In genomic region chr5:32710335-32710858, GRCh38 we compare ENCODE assay signal across 8 cellular contexts. TPM values are rescaled to one million over a fixed set of nuclear protein-coding genes. Genes with fewer than 3 reads are reported as not detected.
DNase-seq lines count a peak whose midpoint lies in the region; ATAC-seq, FAIRE-seq and TF ChIP-seq lines count a peak whose summit lies in the region.

No MANE protein-coding gene starts in this region.

- H3K4me3 ChIP-seq in GM12878: peak overlapping the region; percentile 69
- H3K4me3 ChIP-seq in subcutaneous abdominal adipose tissue (ENCODE audit: low read depth in 1 of 5, low read length in 5 of 5): peak overlapping the region; percentile 84 to 93 (median 88)

- CTCF ChIA-PET in GM12878 (lab: Yijun Ruan, JAX): interaction anchor here (0.7 kb wide), 1 partner anchor 179 kb away, joined by 3 read pairs; no protein-coding TSS in a partner anchor

- WGBS in GM12878 (ENCODE audit: insufficient coverage, insufficient replicate concordance, low lambda C conversion rate, missing lambda C conversion rate): 19% methylated on average over 16 of the region's 29 CpGs

- TF ChIP-seq CTCF in GM12878 (IDR thresholded peaks at IDR 0.05 in 2 of 3, conservative IDR thresholded peaks at IDR 0.05 in 1 of 3; ENCODE audit: control insufficient read depth in 2 of 3, extremely low read depth in 1 of 3, insufficient read depth in 1 of 3, low read depth in 3 of 3, low read length in 3 of 3): no peak
- no peak for TF ChIP-seq CTCF in omental fat pad (IDR thresholded peaks at IDR 0.05)

- H3K36me3 ChIP-seq in GM12878 (ENCODE audit: control insufficient read depth in 2 of 2, insufficient read depth in 2 of 2, low read length in 1 of 2): no peaks in the 10 kb centered on the region
- no peaks in the 10 kb centered on the region for H3K36me3 ChIP-seq in subcutaneous abdominal adipose tissue (ENCODE audit: control insufficient read depth in 5 of 5, insufficient read depth in 5 of 5, low read length in 5 of 5)

- H3K9me3 ChIP-seq in GM12878 (replicated peaks; ENCODE audit: control insufficient read depth, insufficient read depth, low read length) (no peaks in the 10 kb centered on the region; the same call in 2 of the 3 replicates), subcutaneous abdominal adipose tissue (ENCODE audit: control insufficient read depth in 5 of 5, low read length in 5 of 5) (no peaks in the 10 kb centered on the region)

- peak overlapping the region; percentile 70 for H3K4me2 ChIP-seq in GM12878 (ENCODE audit: control insufficient read depth, insufficient read depth)

- SMC1A ChIA-PET in GM12878 (lab: Charles Lee; ENCODE audit: uncharacterized antibody, unreplicated experiment): no interaction called here

- no peaks in the 10 kb centered on the region for H3K79me2 ChIP-seq in GM12878 (ENCODE audit: control insufficient read depth, insufficient read depth, low read length)

- TF ChIP-seq RAD21 in GM12878 (IDR thresholded peaks at IDR 0.05; ENCODE audit: insufficient read depth, low read depth, low read length): no peak

- DNase-seq in GM03348 (ENCODE audit: low spot score): peak; percentile 59
- peak; percentile 45 for DNase-seq in HuH-7.5 (ENCODE audit: low spot score)
- no peak for DNase-seq in GM12878 (ENCODE audit: low read depth, low spot score)
- peak; percentile 38 for DNase-seq in kidney glomerular epithelial cell (lab: John Stamatoyannopoulos, UW)
- DNase-seq in omental fat pad (ENCODE audit: low spot score): no peak

- BruUV-seq in GM12878 (replicated peaks; lab: Mats Ljungman, UMichigan): no TSS peak

- RAD21 ChIA-PET in GM12878 (lab: Charles Lee; ENCODE audit: unreplicated experiment): no interaction called here

- no peak for TF ChIP-seq EP300 in GM12878 (IDR thresholded peaks at IDR 0.05; ENCODE audit: borderline replicate concordance in 1 of 2, control insufficient read depth in 1 of 2, low read depth in 2 of 2, low read length in 2 of 2)

- peaks cover 12 to 32% of the 10 kb centered on the region in 2 experiments for H3K27me3 ChIP-seq in GM12878 (replicated peaks in 1 of 2; ENCODE audit: control insufficient read depth in 2 of 2, insufficient read depth in 2 of 2, low read length in 1 of 2)
- H3K27me3 ChIP-seq in subcutaneous abdominal adipose tissue (ENCODE audit: control insufficient read depth in 5 of 5, insufficient read depth in 4 of 5, low read length in 5 of 5): peaks cover 0 to 21% (median 12%) of the 10 kb centered on the region in 5 donors

- H2AFZ ChIP-seq in GM12878 (ENCODE audit: control insufficient read depth, low read depth, low read length): peak overlapping the region; percentile 9

- FAIRE-seq in GM12878 (lab: Jason Lieb, UNC): no peak

- H3K9ac ChIP-seq in GM12878 (ENCODE audit: control insufficient read depth, insufficient read depth, low read length) (no peak overlapping the region), subcutaneous abdominal adipose tissue (ENCODE audit: low read length in 5 of 5) (peak overlapping the region; percentile 4 to 74 (median 55))

- POLR2A ChIA-PET in GM12878 (lab: Charles Lee): no interaction called here

- H4K20me1 ChIP-seq in GM12878 (ENCODE audit: control insufficient read depth, insufficient read depth): no peaks in the 10 kb centered on the region

- TF ChIP-seq POLR2A in GM12878 (IDR thresholded peaks at IDR 0.05; ENCODE audit: low read depth, low read length): no peak

- in situ Hi-C loops in GM12878 (cut with MboI): loop anchor here (10.0 kb wide), 1 partner anchor 704 kb away; no protein-coding TSS in a partner anchor

- H3K4me1 ChIP-seq in GM12878 (ENCODE audit: control insufficient read depth, insufficient read depth, low read length) (0 out of 2 replicates have a peak, but pooled peaks cover 4% of the 10 kb centered on the region), subcutaneous abdominal adipose tissue (ENCODE audit: control insufficient read depth in 5 of 5, insufficient read depth in 5 of 5, low read length in 5 of 5) (peaks cover 2 to 52% (median 49%) of the 10 kb centered on the region in 5 donors)

- H3K27ac ChIP-seq in GM12878 (ENCODE audit: control insufficient read depth, insufficient read depth): no peak overlapping the region
- H3K27ac ChIP-seq in subcutaneous abdominal adipose tissue (ENCODE audit: low read depth, low read length): peak overlapping the region; percentile 74

- ATAC-seq in GM12878: peak; percentile 21
- ATAC-seq in omental fat pad (ENCODE audit: low FRiP score): no peak
- no peak for ATAC-seq in GM21360 (IDR thresholded peaks at IDR 0.05; ENCODE audit: unreplicated experiment)
- ATAC-seq in HG03045 (IDR thresholded peaks at IDR 0.05; ENCODE audit: unreplicated experiment): no peak

- intact Hi-C loops in GM12878 (cut with micrococcal nuclease; ENCODE audit: unreplicated experiment): no loop called here

TF ChIP-seq in GM12878, 131 proteins besides CTCF, POLR2A, EP300 and RAD21:
- TF ChIP-seq ZBTB40 (IDR thresholded peaks at IDR 0.05; ENCODE audit: borderline replicate concordance) (no peak), TARDBP (IDR thresholded peaks at IDR 0.05; ENCODE audit: borderline replicate concordance) (no peak), TCF3 (IDR thresholded peaks at IDR 0.05; ENCODE audit: borderline replicate concordance, insufficient read depth, low read depth, low read length) (no peak), DPF2 (IDR thresholded peaks at IDR 0.05) (no peak), PBX3 (IDR thresholded peaks at IDR 0.05; ENCODE audit: insufficient replicate concordance, low read depth, low read length) (no peak), ATF7 (IDR thresholded peaks at IDR 0.05; ENCODE audit: low read depth) (no peak), CBX5 (IDR thresholded peaks at IDR 0.05; ENCODE audit: low read depth) (no peak), HDGF (IDR thresholded peaks at IDR 0.05) (no peak), EZH2 (IDR thresholded peaks at IDR 0.05; ENCODE audit: borderline replicate concordance, control insufficient read depth, low read depth, low read length) (0 out of 2 replicates have a peak, but pooled peaks have one; percentile 67)

RNA-seq across cellular contexts. Expression of gene NPR3, which starts 0.7 kb away (rescaled TPM):
- total RNA-seq in GM12878 (2013; cell fraction: nucleolus; rRNA removed): 0.61 and 1.5 TPM in 2 replicates
- total RNA-seq in GM12878 (2014; rRNA removed) (not detected in 2 replicates), GM12878 (2014; rRNA removed; fragmentation: Illumina TruSeq; extraction: Trizol) (not detected in 2 replicates), GM12878 (2021) (not detected in 2 replicates), omental fat pad (10 to 100 TPM in 1 of 4 donors, 1 to 10 TPM in 3; 4.6 to 11.8 (median 6.5) TPM)
- polyA plus RNA-seq in GM12878 (2011; ENCODE audit: low read depth): not detected
- polyA plus RNA-seq in GM12878 (2011; rRNA removed) (0.36 and 0.37 TPM in 2 replicates), GM12878 (2014; fragmentation: Illumina TruSeq; extraction: Trizol) (0.01 TPM in 1 of 2 replicates, not detected in the other), GM12878 (2014; fragmentation: Nextera tagmentation; extraction: Ambion mirVana) (not detected), GM12878 (2014; rRNA removed) (not detected in 2 replicates), GM12878 (2016; fragmentation: Nextera tagmentation; extraction: Ambion mirVana) (under 1 TPM in 1 of 2 experiments, not detected in 1; 0.14 TPM)
- 0.08 and 0.13 TPM in 2 replicates for polyA plus RNA-seq in GM12878 (2011; cell fraction: cytosol; rRNA removed)
- 0.41 and 0.69 TPM in 2 replicates for polyA plus RNA-seq in GM12878 (2011; cell fraction: nucleus; rRNA removed)
- 0.04 and 0.31 TPM in 2 replicates for polyA plus RNA-seq in GM12878 (2012)
- 0.29 and 0.62 TPM in 2 replicates for polyA minus RNA-seq in GM12878 (2011; rRNA and poly(A)+ RNA removed)
- 0.52 TPM in 1 of 2 replicates, not detected in the other for polyA minus RNA-seq in GM12878 (2011; cell fraction: cytosol; rRNA and poly(A)+ RNA removed)
- polyA minus RNA-seq in GM12878 (2011; cell fraction: nucleus; rRNA and poly(A)+ RNA removed): 0.60 and 0.86 TPM in 2 replicates

Comparison
In these comparisons a context has a peak if more than half of its experiments do, and no peak if none do; other contexts are left out.
1. DNase-seq: peak in GM03348 (single experiment), HuH-7.5 (single experiment) and kidney glomerular epithelial cell (single experiment); none in GM12878 (single experiment) and omental fat pad (single experiment).